Comparison of ENCODE assay signal across 18 cellular contexts in genomic region chr13:63351533-63351932, GRCh38.
DNase-seq lines count a peak whose midpoint lies in the region; ATAC-seq and TF ChIP-seq lines count a peak whose summit lies in the region.
"Had no signal": no experiment of that assay in that cellular context is flagged by ENCODE, and none has a peak within 500 bp of the region (broad histone marks: within the 10 kb centered on the region; RNA-seq: fewer than 3 reads in every experiment).

No MANE protein-coding gene starts in this region.

- H3K27me3 ChIP-seq in DND-41 (ENCODE audit: insufficient read depth, low read length, poor library complexity) (no peaks in the 10 kb centered on the region), adrenal gland (no peaks in the 10 kb centered on the region)
- H3K27me3 ChIP-seq: MG63, SJSA1 had no signal

- intact Hi-C loops in adrenal gland (cut with DNase I), result no loop called here

- DNase-seq in DND-41 (no peak), amniotic epithelial cell (ENCODE audit: low read depth) (peak; percentile 4), foreskin melanocyte (peak; percentile 56), skeletal muscle cell (ENCODE audit: low read depth) (peak; percentile 12), adrenal gland (no peak)
- DNase-seq in activated naive CD4-positive, alpha-beta T cell (lab: John Stamatoyannopoulos, UW), result no peak
- DNase-seq in stimulated activated CD4-positive, alpha-beta T cell treated with anti-CD3 and anti-CD28 coated beads, Interleukin-4, amount 100 ng/mL, for 24 hours, result no peak
- DNase-seq: AML-193, DMS53, GM23248, Kasumi-1, MG63, NCI-H1417, NCI-H187, NCI-H526, OCI-M1 had no signal

- no peak for TF ChIP-seq POLR2A in adrenal gland (IDR thresholded peaks at IDR 0.05)

- H4K20me1 ChIP-seq in DND-41 (ENCODE audit: insufficient read depth, low read length), result no peaks in the 10 kb centered on the region

- H3K4me1 ChIP-seq in DND-41 (ENCODE audit: insufficient read depth, low read length), result no peaks in the 10 kb centered on the region
- no peaks in the 10 kb centered on the region for H3K4me1 ChIP-seq in adrenal gland (replicated peaks in 1 of 2)
- H3K4me1 ChIP-seq: SJSA1 had no signal

- H3K9me3 ChIP-seq in DND-41 (ENCODE audit: insufficient read depth, low read length, severe bottlenecking) (no peaks in the 10 kb centered on the region), adrenal gland (replicated peaks in 1 of 3) (no peaks in the 10 kb centered on the region)
- H3K9me3 ChIP-seq: MG63, SJSA1 had no signal

- TF ChIP-seq CTCF in DND-41 (IDR thresholded peaks at IDR 0.05; ENCODE audit: borderline replicate concordance, extremely low read depth, low read length, poor library complexity, severe bottlenecking) (no peak), adrenal gland (IDR thresholded peaks at IDR 0.05) (no peak)

- peak overlapping the region; percentile 19; the same call in 1 of the 2 replicates for H2AFZ ChIP-seq in DND-41 (ENCODE audit: low read depth, low read length)
- H2AFZ ChIP-seq: GM23248 had no signal

- H3K4me3 ChIP-seq in DND-41 (ENCODE audit: low read depth in 1 of 2, low read length in 2 of 2) (no peak overlapping the region), skeletal muscle cell (ENCODE audit: low read depth, low read length) (no peak overlapping the region), adrenal gland (no peak overlapping the region)
- H3K4me3 ChIP-seq: GM23248, MG63, SJSA1 had no signal

- no peaks in the 10 kb centered on the region for H3K36me3 ChIP-seq in DND-41 (ENCODE audit: insufficient read depth, low read length)
- H3K36me3 ChIP-seq in adrenal gland (replicated peaks in 1 of 2), result no peaks in the 10 kb centered on the region
- H3K36me3 ChIP-seq: MG63, SJSA1 had no signal

- no peak overlapping the region for H3K4me2 ChIP-seq in DND-41 (ENCODE audit: insufficient read depth, low read length)

- WGBS in adrenal gland, 4 donors, result 46 to 75% (median 69%) methylated on average over 2 of the region's 2 CpGs

- no peak overlapping the region for H3K9ac ChIP-seq in DND-41 (ENCODE audit: low read depth, low read length)
- H3K9ac ChIP-seq: GM23248 had no signal

- ATAC-seq in DND-41 (ENCODE audit: insufficient read depth, low read depth), result no peak
- ATAC-seq in GM18517 (IDR thresholded peaks at IDR 0.05; ENCODE audit: unreplicated experiment), result no peak

- H3K79me2 ChIP-seq in DND-41 (ENCODE audit: insufficient read depth, low read length), result no peaks in the 10 kb centered on the region

- H3K27ac ChIP-seq in DND-41 (ENCODE audit: low read length), result no peak overlapping the region
- no peak overlapping the region for H3K27ac ChIP-seq in adrenal gland
- H3K27ac ChIP-seq: GM23248, SJSA1 had no signal

Comparison
In these comparisons a context has a peak if more than half of its experiments do, and no peak if none do; other contexts are left out.
1. DNase-seq: peak in amniotic epithelial cell (single experiment), foreskin melanocyte (single experiment) and skeletal muscle cell (single experiment); none in DND-41 (single experiment), activated naive CD4-positive, alpha-beta T cell (0 of 4), stimulated activated CD4-positive, alpha-beta T cell treated with anti-CD3 and anti-CD28 coated beads, Interleukin-4, amount 100 ng/mL, for 24 hours (single experiment) and adrenal gland (0 of 7).